Comparison of ENCODE assay signal across 8 cellular contexts in genomic region chr12:109612003-109612402, GRCh38.
"Had no signal": no experiment of that assay in that cellular context is flagged by ENCODE, and none has a peak within 500 bp of the region (broad histone marks: within the 10 kb centered on the region; RNA-seq: fewer than 3 reads in every experiment).

No MANE protein-coding gene starts in this region.

- H3K4me3 ChIP-seq: GM23248 had no signal

- FAIRE-seq: H54, HTR-8/SVneo had no signal

- H3K36me3 Mint-ChIP-seq: IgD-negative memory B cell had no signal

- DNase-seq: GM23248, GOT3, H9, HCEC 1CT, KG1 had no signal

- H3K27ac Mint-ChIP-seq: IgD-negative memory B cell had no signal

- H3K9ac ChIP-seq: GM23248 had no signal

- H3K9me3 Mint-ChIP-seq: H9, IgD-negative memory B cell had no signal

- H3K4me1 Mint-ChIP-seq: IgD-negative memory B cell had no signal

- H2AFZ ChIP-seq: GM23248 had no signal

- H3K4me3 Mint-ChIP-seq: H9, IgD-negative memory B cell had no signal

- H3K27ac ChIP-seq: GM23248 had no signal
